ENCODE assay signal across 8 cellular contexts in genomic region chr6:77624468-77624867, GRCh38. TPM values are rescaled to one million over a fixed set of nuclear protein-coding genes. Genes with fewer than 3 reads are reported as not detected.
"Had no signal": no experiment of that assay in that cellular context is flagged by ENCODE, and none has a peak within 500 bp of the region (broad histone marks: within the 10 kb centered on the region; RNA-seq: fewer than 3 reads in every experiment).

No MANE protein-coding gene starts in this region.

- H3K9me3 ChIP-seq: HAP-1 had no signal

- H3K36me3 ChIP-seq: HAP-1 had no signal

- H3K4me3 ChIP-seq: GM23248, HAP-1 had no signal

- H3K9ac ChIP-seq: GM23248 had no signal

- H3K4me1 ChIP-seq: HAP-1 had no signal

- H3K27ac ChIP-seq: GM23248, HL-60 had no signal

- ATAC-seq: HCT116 had no signal

- DNase-seq: GM23248, GOT3, H7, HFFc6, KG1 had no signal

- H2AFZ ChIP-seq: GM23248 had no signal

RNA-seq across cellular contexts. Expression of gene MEI4, which starts 28.4 kb away (rescaled TPM):
- total RNA-seq: GM23248, HFFc6 had no signal
